Comparison of ENCODE assay signal across 1 cellular context in genomic region chr2:119480718-119481142, GRCh38.
TF ChIP-seq lines count a peak whose summit lies in the region.

No MANE protein-coding gene starts in this region.

TF ChIP-seq in K562, 482 proteins besides CTCF, POLR2A, EP300 and RAD21 (continued from another document):
- TF ChIP-seq ARID4B (CRISPR knock-in tag; IDR thresholded peaks at IDR 0.05) (no peak), GTF2B (IDR thresholded peaks at IDR 0.05; ENCODE audit: extremely low read depth, insufficient read length) (no peak), SIN3A (IDR thresholded peaks at IDR 0.05; ENCODE audit: borderline replicate concordance in 2 of 2, control insufficient read depth in 1 of 2, low read depth in 2 of 2, low read length in 2 of 2) (no peak), ZNF75A (CRISPR knock-in tag; IDR thresholded peaks at IDR 0.05) (no peak), ATF3 (IDR thresholded peaks at IDR 0.05) (no peak), ATF3 (CRISPR knock-in tag; conservative IDR thresholded peaks at IDR 0.05) (no peak), MEF2D (tag; conservative IDR thresholded peaks at IDR 0.05; ENCODE audit: low read depth) (no peak), VEZF1 (CRISPR knock-in tag; IDR thresholded peaks at IDR 0.05) (no peak), ASH1L (IDR thresholded peaks at IDR 0.05; ENCODE audit: borderline replicate concordance, low read depth, partially characterized antibody) (no peak), RCOR1 (IDR thresholded peaks at IDR 0.05; ENCODE audit: borderline replicate concordance in 1 of 2, low read depth in 2 of 2, low read length in 2 of 2) (0 out of 4 replicates have a peak, but pooled peaks of 1 of the 2 experiments have one; percentile 41), ZFP36 (IDR thresholded peaks at IDR 0.05; ENCODE audit: low read depth, low read length, partially characterized antibody) (peak; percentile 76), BHLHE40 (IDR thresholded peaks at IDR 0.05; ENCODE audit: low read length) (peak; percentile 5; the same call in 1 of the 2 replicates), MNT (conservative IDR thresholded peaks at IDR 0.05) (no peak), RBM22 (IDR thresholded peaks at IDR 0.05; ENCODE audit: low read depth, low read length, poor library complexity, severe bottlenecking) (no peak), SREBF2 (CRISPR knock-in tag; IDR thresholded peaks at IDR 0.05) (no peak), SPI1 (IDR thresholded peaks at IDR 0.05; ENCODE audit: borderline replicate concordance, low read depth, low read length) (no peak), BCOR (IDR thresholded peaks at IDR 0.05) (no peak), ZNF740 (CRISPR knock-in tag; IDR thresholded peaks at IDR 0.05) (no peak), ZNF740 (tag; IDR thresholded peaks at IDR 0.05) (no peak), BRD4 (IDR thresholded peaks at IDR 0.05) (no peak), HDAC3 (IDR thresholded peaks at IDR 0.05; ENCODE audit: borderline replicate concordance, partially characterized antibody) (no peak)
TF ChIP-seq in K562: peak in this region for 6.
